23 cellular contexts compared by ENCODE assay signal in the genomic region with DNA sequence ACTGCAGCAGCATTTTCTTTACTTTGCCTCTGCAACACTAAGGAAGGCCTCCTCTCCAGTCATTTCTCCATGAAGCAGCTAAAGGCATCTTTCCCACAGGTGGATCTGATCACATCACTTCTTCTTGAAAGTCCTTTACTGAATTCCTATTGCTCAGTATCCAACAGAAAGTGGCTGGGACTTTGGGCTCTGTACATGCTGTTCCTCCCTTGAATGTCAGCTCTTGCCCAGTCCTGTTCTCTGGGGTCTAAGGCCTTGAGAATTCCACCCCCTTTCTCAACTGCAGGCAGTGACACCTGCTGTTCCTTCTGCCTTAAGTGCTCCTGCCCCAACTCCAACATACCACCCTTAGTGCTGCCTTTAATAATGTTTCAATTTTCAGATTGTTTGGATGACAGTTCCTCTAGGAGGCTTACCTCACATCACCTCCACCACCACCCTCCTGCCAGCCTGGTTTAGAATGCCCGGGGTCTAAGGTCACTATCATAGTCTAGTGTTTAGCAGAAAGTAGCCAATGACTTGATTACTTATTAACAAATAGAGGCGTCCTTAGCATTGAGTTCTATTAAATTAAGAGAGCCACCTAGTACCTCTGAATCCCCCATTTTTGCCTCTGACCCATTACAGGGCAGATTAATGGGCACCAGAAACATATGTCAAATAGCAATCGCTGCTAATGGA. TPM values are rescaled to one million over a fixed set of nuclear protein-coding genes. Genes with fewer than 3 reads are reported as not detected.
"Had no signal": no experiment of that assay in that cellular context is flagged by ENCODE, and none has a peak within 500 bp of the region (broad histone marks: within the 10 kb centered on the region; RNA-seq: fewer than 3 reads in every experiment).

No MANE protein-coding gene starts in this region.

- H3K27me3 ChIP-seq: testis had no signal

- DNase-seq: activated CD4-positive, alpha-beta T cell treated with anti-CD3 and anti-CD28 coated beads, Interleukin-2, amount 10 ng/mL, durations not matched to agents 24 days and 14 days; activated CD8-positive, alpha-beta T cell treated with anti-CD3 and anti-CD28 coated beads for 36 hours; activated naive CD4-positive, alpha-beta T cell treated with anti-CD3 and anti-CD28 coated beads for 36 hours; activated naive CD8-positive, alpha-beta T cell treated with anti-CD3 and anti-CD28 coated beads, Interleukin-2, amount 50 U/mL, for 24 hours; activated T-cell treated with anti-CD3 and anti-CD28 coated beads, Interleukin-2, amount 50 U/mL, for 1 hour; aorta; cerebellar nuclear complex; effector memory CD4-positive, alpha-beta T cell; foreskin fibroblast; hypothalamus; islet precursor cell; left colon; occipital lobe; right cardiac atrium; stimulated activated CD4-positive, alpha-beta T cell treated with anti-CD3 and anti-CD28 coated beads, Interleukin-4, amount 100 ng/mL, for 1 hour; stimulated activated naive CD8-positive, alpha-beta T cell treated with anti-CD3 and anti-CD28 coated beads, Interleukin-15, amount 100 ng/mL, for 72 hours; T1000; testis had no signal

- H3K27ac ChIP-seq: prostate gland, skin epidermis, testis had no signal

- H3K4me3 ChIP-seq: lung, prostate gland, skin epidermis, testis had no signal

- H3K36me3 Mint-ChIP-seq: natural killer cell treated with Interleukin-12 subunit alpha and Interleukin-12 subunit beta and Interleukin-15 and Interleukin-18, amount 100 ng/mL, for 72 hours had no signal

- ATAC-seq: activated CD8-positive, alpha-beta T cell treated with anti-CD3 and anti-CD28 coated beads for 36 hours; activated naive CD8-positive, alpha-beta T cell treated with anti-CD3 and anti-CD28 coated beads, Interleukin-2, amount 50 U/mL, for 24 hours; left colon; natural killer cell treated with Interleukin-12 subunit alpha and Interleukin-12 subunit beta and Interleukin-15 and Interleukin-18, amount 100 ng/mL, for 72 hours; right cardiac atrium; stimulated activated naive CD8-positive, alpha-beta T cell treated with anti-CD3 and anti-CD28 coated beads, Interleukin-15, amount 100 ng/mL, for 72 hours had no signal

- H3K4me3 Mint-ChIP-seq: activated CD4-positive, alpha-beta T cell treated with anti-CD3 and anti-CD28 coated beads, Interleukin-2, amount 10 ng/mL, durations not matched to agents 24 days and 14 days; activated CD8-positive, alpha-beta T cell treated with anti-CD3 and anti-CD28 coated beads for 36 hours; activated naive CD4-positive, alpha-beta T cell treated with anti-CD3 and anti-CD28 coated beads for 36 hours; activated naive CD8-positive, alpha-beta T cell treated with anti-CD3 and anti-CD28 coated beads, Interleukin-2, amount 50 U/mL, for 24 hours; natural killer cell treated with Interleukin-12 subunit alpha and Interleukin-12 subunit beta and Interleukin-15 and Interleukin-18, amount 100 ng/mL, for 72 hours; stimulated activated naive CD8-positive, alpha-beta T cell treated with anti-CD3 and anti-CD28 coated beads, Interleukin-15, amount 100 ng/mL, for 72 hours had no signal

- H3K4me1 Mint-ChIP-seq: activated CD4-positive, alpha-beta T cell treated with anti-CD3 and anti-CD28 coated beads, Interleukin-2, amount 10 ng/mL, durations not matched to agents 24 days and 14 days; activated naive CD8-positive, alpha-beta T cell treated with anti-CD3 and anti-CD28 coated beads, Interleukin-2, amount 50 U/mL, for 24 hours; stimulated activated naive CD8-positive, alpha-beta T cell treated with anti-CD3 and anti-CD28 coated beads, Interleukin-15, amount 100 ng/mL, for 72 hours had no signal

- H3K9me3 Mint-ChIP-seq: activated CD4-positive, alpha-beta T cell treated with anti-CD3 and anti-CD28 coated beads, Interleukin-2, amount 10 ng/mL, durations not matched to agents 24 days and 14 days; activated CD8-positive, alpha-beta T cell treated with anti-CD3 and anti-CD28 coated beads for 36 hours; activated naive CD4-positive, alpha-beta T cell treated with anti-CD3 and anti-CD28 coated beads for 36 hours; activated naive CD8-positive, alpha-beta T cell treated with anti-CD3 and anti-CD28 coated beads, Interleukin-2, amount 50 U/mL, for 24 hours; activated T-helper 2 cell treated with anti-CD3 and anti-CD28 coated beads, Interferon-gamma antibody, Interleukin-2, Interleukin-4, amounts not matched to agents 10 μg/mL and 5 μg/mL and 100 μg/mL, durations not matched to agents 14 hours and 24 hours and 36 hours; stimulated activated naive CD8-positive, alpha-beta T cell treated with anti-CD3 and anti-CD28 coated beads, Interleukin-15, amount 100 ng/mL, for 72 hours had no signal

- H3K27ac Mint-ChIP-seq: activated CD4-positive, alpha-beta T cell treated with anti-CD3 and anti-CD28 coated beads, Interleukin-2, amount 10 ng/mL, durations not matched to agents 24 days and 14 days; activated CD8-positive, alpha-beta T cell treated with anti-CD3 and anti-CD28 coated beads for 36 hours; activated naive CD4-positive, alpha-beta T cell treated with anti-CD3 and anti-CD28 coated beads for 36 hours; activated naive CD8-positive, alpha-beta T cell treated with anti-CD3 and anti-CD28 coated beads, Interleukin-2, amount 50 U/mL, for 24 hours; activated T-helper 2 cell treated with anti-CD3 and anti-CD28 coated beads, Interferon-gamma antibody, Interleukin-2, Interleukin-4, amounts not matched to agents 10 μg/mL and 5 μg/mL and 100 μg/mL, durations not matched to agents 14 hours and 24 hours and 36 hours; stimulated activated naive CD8-positive, alpha-beta T cell treated with anti-CD3 and anti-CD28 coated beads, Interleukin-15, amount 100 ng/mL, for 72 hours had no signal

- H3K9me3 ChIP-seq: prostate gland, testis had no signal

- H3K36me3 ChIP-seq: prostate gland had no signal

- H3K4me1 ChIP-seq: prostate gland had no signal

RNA-seq across cellular contexts. Expression of a gene that starts 11.5 kb away (rescaled TPM):
- total RNA-seq: activated CD8-positive, alpha-beta T cell treated with anti-CD3 and anti-CD28 coated beads for 36 hours; activated naive CD4-positive, alpha-beta T cell treated with anti-CD3 and anti-CD28 coated beads for 36 hours had no signal
